ENCODE assay signal across 8 cellular contexts in the genomic region with DNA sequence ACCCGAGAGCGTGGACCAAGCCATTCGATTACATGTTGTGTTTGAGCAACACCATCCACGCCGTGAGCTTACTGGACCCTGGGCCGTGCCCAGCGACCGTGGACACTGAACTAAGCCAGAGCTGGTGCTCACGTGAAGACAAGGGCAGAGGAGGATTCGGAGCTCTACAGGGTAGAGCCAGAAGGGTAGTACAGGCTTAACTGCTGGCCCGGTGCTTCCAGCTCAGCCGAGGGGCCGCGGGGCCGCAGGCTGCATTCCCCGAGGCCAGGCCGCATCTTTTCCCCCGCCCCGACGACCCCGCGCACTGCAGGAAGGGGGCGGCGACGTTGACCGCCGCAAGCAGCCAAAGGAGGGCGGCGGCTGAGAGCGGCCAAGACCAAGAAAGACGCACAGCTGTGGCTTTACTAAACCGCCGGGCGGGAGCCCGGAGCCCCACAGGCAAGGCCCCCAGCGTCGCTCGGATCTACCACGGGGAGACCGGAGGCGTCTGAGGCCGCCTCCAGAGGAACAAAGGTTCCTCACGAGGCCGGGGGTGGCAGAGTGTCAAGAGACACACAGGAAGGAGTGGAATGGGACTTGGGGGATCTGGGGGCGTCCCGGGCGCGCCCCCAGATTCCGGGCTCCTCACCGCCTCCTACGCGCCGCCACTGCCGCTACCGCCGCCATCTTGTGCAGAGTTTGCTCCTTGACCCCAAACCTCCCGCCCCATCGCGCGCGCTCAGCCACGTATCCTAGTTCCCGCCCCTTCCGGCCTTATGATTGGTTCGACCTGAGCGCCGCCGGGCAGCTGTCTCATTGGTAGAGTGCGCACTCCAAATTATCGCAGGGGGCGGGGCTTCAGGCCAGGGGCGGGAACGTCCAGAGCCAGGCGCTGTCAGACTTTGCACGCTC. TPM values are rescaled to one million over a fixed set of nuclear protein-coding genes. Genes with fewer than 3 reads are reported as not detected.
DNase-seq lines count a peak whose midpoint lies in the region; ATAC-seq and TF ChIP-seq lines count a peak whose summit lies in the region.

A gene (minus strand): TSS at position 680 of the 891 bp plus-strand sequence. CDS start 14 bp downstream, at position 666.

- H3K9me3 Mint-ChIP-seq in activated CD4-positive, alpha-beta T cell treated with anti-CD3 and anti-CD28 coated beads, Interleukin-2, amount 10 ng/mL, durations not matched to agents 7 days and 5 days: no peaks in the 10 kb centered on the region

- peaks cover 12% of the 10 kb centered on the region for H3K36me3 ChIP-seq in BE2C

- no peaks in the 10 kb centered on the region for H3K9me3 ChIP-seq in BE2C

- ATAC-seq in GM19324 (IDR thresholded peaks at IDR 0.05; ENCODE audit: low FRiP score, unreplicated experiment) (peak; percentile 95), HG03520 (IDR thresholded peaks at IDR 0.05; ENCODE audit: unreplicated experiment) (peak; percentile 89)

- H3K4me1 ChIP-seq in BE2C: no peaks in the 10 kb centered on the region

- no peaks in the 10 kb centered on the region for H3K27me3 ChIP-seq in BE2C

- H3K4me3 Mint-ChIP-seq in activated CD4-positive, alpha-beta T cell treated with anti-CD3 and anti-CD28 coated beads, Interleukin-2, amount 10 ng/mL, durations not matched to agents 7 days and 5 days: peak within 1 kb of the TSS; percentile 97

- H3K27me3 Mint-ChIP-seq in activated CD4-positive, alpha-beta T cell treated with anti-CD3 and anti-CD28 coated beads, Interleukin-2, amount 10 ng/mL, durations not matched to agents 7 days and 5 days: no peaks in the 10 kb centered on the region

- CTCF ChIA-PET in activated CD4-positive, alpha-beta T cell treated with anti-CD3 and anti-CD28 coated beads, Interleukin-2, amount 10 ng/mL, durations not matched to agents 7 days and 5 days (lab: Charles Lee): interaction anchor here (0.6 to 1.4 kb wide), 3 partner anchors 8 to 140 kb away, joined by 3 to 4 read pairs (median 3); a partner anchor contains a TSS

- POLR2A ChIA-PET in activated CD4-positive, alpha-beta T cell treated with anti-CD3 and anti-CD28 coated beads, Interleukin-2, amount 10 ng/mL, durations not matched to agents 7 days and 5 days (lab: Charles Lee): interaction anchor here (0.6 to 1.5 kb wide), 6 partner anchors 19 to 195 kb away, joined by 3 to 7 read pairs (median 3); a partner anchor contains a TSS

- peaks cover 30% of the 10 kb centered on the region for H3K36me3 Mint-ChIP-seq in activated CD4-positive, alpha-beta T cell treated with anti-CD3 and anti-CD28 coated beads, Interleukin-2, amount 10 ng/mL, durations not matched to agents 7 days and 5 days (ENCODE audit: low read depth)

- H3K4me3 ChIP-seq in BE2C (ENCODE audit: low read depth, low read length): peak within 1 kb of the TSS; percentile 87
- H3K4me3 ChIP-seq in coronary artery: peak within 1 kb of the TSS; percentile 80

- H3K27ac ChIP-seq in coronary artery: peak within 1 kb of the TSS; percentile 80 to 90

- DNase-seq in BE2C: peak; percentile 97
- DNase-seq in NCI-H69 (lab: John Stamatoyannopoulos, UW): peak; percentile 99
- peak; percentile 100 for DNase-seq in activated CD4-positive, alpha-beta T cell treated with anti-CD3 and anti-CD28 coated beads, Interleukin-2, amount 10 ng/mL, durations not matched to agents 7 days and 5 days
- peak; percentile 99 for DNase-seq in coronary artery (ENCODE audit: low spot score)
- peak; percentile 100 for DNase-seq in left kidney (ENCODE audit: low read depth, low spot score)
- peak; percentile 100 for DNase-seq in stimulated activated CD4-positive, alpha-beta T cell treated with anti-CD3 and anti-CD28 coated beads, Interleukin-2, amount 100 ng/mL, for 24 hours

- TF ChIP-seq CTCF in BE2C (IDR thresholded peaks at IDR 0.05; ENCODE audit: low read depth, low read length): no peak
- no peak for TF ChIP-seq CTCF in coronary artery (IDR thresholded peaks at IDR 0.05)

- H3K4me1 Mint-ChIP-seq in activated CD4-positive, alpha-beta T cell treated with anti-CD3 and anti-CD28 coated beads, Interleukin-2, amount 10 ng/mL, durations not matched to agents 7 days and 5 days: peaks cover 42% of the 10 kb centered on the region

- H3K27ac Mint-ChIP-seq in activated CD4-positive, alpha-beta T cell treated with anti-CD3 and anti-CD28 coated beads, Interleukin-2, amount 10 ng/mL, durations not matched to agents 7 days and 5 days: peak within 1 kb of the TSS; percentile 95

RNA-seq across cellular contexts. Expression of the gene that starts here (rescaled TPM):
- polyA plus RNA-seq in BE2C (2012; ENCODE audit: insufficient read depth, insufficient read length, low read depth): 176 TPM
- 100 to 1,000 TPM; 290 to 291 TPM for total RNA-seq in activated CD4-positive, alpha-beta T cell treated with anti-CD3 and anti-CD28 coated beads, Interleukin-2, amount 10 ng/mL, durations not matched to agents 7 days and 5 days

Comparison
In these comparisons a context has a peak if more than half of its experiments do, and no peak if none do; other contexts are left out.
1. Peak in every context shown above with its lines: DNase-seq, ATAC-seq, H3K4me3 ChIP-seq and H3K27ac ChIP-seq.